1 cellular context compared by ENCODE assay signal in the genomic region with DNA sequence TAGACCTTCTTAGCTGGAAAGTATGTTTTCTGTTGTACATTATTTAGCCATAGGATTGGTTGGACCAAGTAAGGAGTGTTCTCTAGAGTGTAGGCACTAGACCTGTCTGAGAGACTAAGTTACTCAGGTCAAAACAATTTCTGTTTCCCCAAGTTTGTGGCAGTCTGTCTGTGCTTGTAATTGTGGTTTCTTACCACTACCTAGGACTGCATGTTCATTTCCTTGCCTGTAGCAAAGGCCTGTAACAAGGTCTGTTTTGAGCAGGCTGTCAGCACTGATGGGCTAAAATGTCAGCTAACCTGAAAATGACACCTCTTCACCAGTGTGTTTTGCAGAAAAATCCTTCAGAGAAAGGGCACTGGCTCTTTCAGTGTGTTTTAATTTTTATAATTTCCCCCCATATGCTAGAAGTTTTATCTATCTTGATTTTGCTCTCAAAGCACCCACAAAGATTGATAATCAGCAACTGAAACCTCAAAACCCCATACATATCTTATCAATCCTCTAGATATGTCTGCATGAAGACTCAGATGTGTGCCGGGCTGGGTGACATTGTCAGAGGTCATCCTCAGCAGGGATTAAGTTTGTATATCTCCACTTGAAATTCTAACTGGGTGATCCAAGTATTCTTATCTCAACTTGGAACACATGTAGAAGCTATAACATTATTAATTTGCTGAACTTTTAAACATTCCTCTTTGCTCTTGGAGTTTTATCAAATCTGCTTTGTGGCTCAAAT.
TF ChIP-seq lines count a peak whose summit lies in the region.

No MANE protein-coding gene starts in this region.

TF ChIP-seq in IMR-90, 13 proteins besides CTCF, POLR2A, EP300 and RAD21:
- no peak for TF ChIP-seq CEBPB (IDR thresholded peaks at IDR 0.05; ENCODE audit: low read depth, low read length)
- no peak for TF ChIP-seq RFX5 (IDR thresholded peaks at IDR 0.05; ENCODE audit: low read depth, low read length)
- no peak for TF ChIP-seq CHD1 (IDR thresholded peaks at IDR 0.05; ENCODE audit: low read depth, low read length)
- TF ChIP-seq, protein P1, sequence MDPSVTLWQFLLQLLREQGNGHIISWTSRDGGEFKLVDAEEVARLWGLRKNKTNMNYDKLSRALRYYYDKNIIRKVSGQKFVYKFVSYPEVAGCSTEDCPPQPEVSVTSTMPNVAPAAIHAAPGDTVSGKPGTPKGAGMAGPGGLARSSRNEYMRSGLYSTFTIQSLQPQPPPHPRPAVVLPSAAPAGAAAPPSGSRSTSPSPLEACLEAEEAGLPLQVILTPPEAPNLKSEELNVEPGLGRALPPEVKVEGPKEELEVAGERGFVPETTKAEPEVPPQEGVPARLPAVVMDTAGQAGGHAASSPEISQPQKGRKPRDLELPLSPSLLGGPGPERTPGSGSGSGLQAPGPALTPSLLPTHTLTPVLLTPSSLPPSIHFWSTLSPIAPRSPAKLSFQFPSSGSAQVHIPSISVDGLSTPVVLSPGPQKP (IDR thresholded peaks at IDR 0.05; ENCODE audit: borderline replicate concordance, low read depth, low read length), result no peak
- TF ChIP-seq, protein P2, sequence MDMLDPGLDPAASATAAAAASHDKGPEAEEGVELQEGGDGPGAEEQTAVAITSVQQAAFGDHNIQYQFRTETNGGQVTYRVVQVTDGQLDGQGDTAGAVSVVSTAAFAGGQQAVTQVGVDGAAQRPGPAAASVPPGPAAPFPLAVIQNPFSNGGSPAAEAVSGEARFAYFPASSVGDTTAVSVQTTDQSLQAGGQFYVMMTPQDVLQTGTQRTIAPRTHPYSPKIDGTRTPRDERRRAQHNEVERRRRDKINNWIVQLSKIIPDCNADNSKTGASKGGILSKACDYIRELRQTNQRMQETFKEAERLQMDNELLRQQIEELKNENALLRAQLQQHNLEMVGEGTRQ (IDR thresholded peaks at IDR 0.05; ENCODE audit: low read depth, low read length), result no peak
- no peak for TF ChIP-seq MAZ (IDR thresholded peaks at IDR 0.05; ENCODE audit: borderline replicate concordance, low read depth, low read length)
- no peak for TF ChIP-seq NFE2L2 (IDR thresholded peaks at IDR 0.05; ENCODE audit: low read depth, low read length)
- no peak for TF ChIP-seq SMC3 (IDR thresholded peaks at IDR 0.05; ENCODE audit: low read depth, low read length)
- TF ChIP-seq RCOR1 (IDR thresholded peaks at IDR 0.05; ENCODE audit: insufficient replicate concordance, low read length), result no peak
